Comparison of ENCODE assay signal across 13 cellular contexts in genomic region chr13:102854675-102855074, GRCh38. TPM values are rescaled to one million over a fixed set of nuclear protein-coding genes. Genes with fewer than 3 reads are reported as not detected.
DNase-seq lines count a peak whose midpoint lies in the region; ATAC-seq and TF ChIP-seq lines count a peak whose summit lies in the region.
"Had no signal": no experiment of that assay in that cellular context is flagged by ENCODE, and none has a peak within 500 bp of the region (broad histone marks: within the 10 kb centered on the region; RNA-seq: fewer than 3 reads in every experiment).

No MANE protein-coding gene starts in this region.

- H3K4me3 ChIP-seq in endodermal cell (ENCODE audit: low read length), result no peak overlapping the region
- H3K4me3 ChIP-seq: heart left ventricle had no signal

- no peak overlapping the region for H3K27ac Mint-ChIP-seq in endodermal cell

- CTCF ChIA-PET in HEK293T (lab: Yijun Ruan, JAX), result no interaction called here

- H3K4me3 Mint-ChIP-seq in activated T-cell treated with anti-CD3 and anti-CD28 coated beads, Interleukin-2, amount 50 U/mL, for 4 hours, result peak overlapping the region; percentile 34
- no peak overlapping the region for H3K4me3 Mint-ChIP-seq in endodermal cell
- H3K4me3 Mint-ChIP-seq: IgD-negative memory B cell had no signal

- no peak overlapping the region for H3K27ac ChIP-seq in endodermal cell (ENCODE audit: low read depth, low read length)
- H3K27ac ChIP-seq: heart left ventricle had no signal

- H3K9me3 ChIP-seq in endodermal cell (ENCODE audit: control insufficient read depth, low read length), result no peaks in the 10 kb centered on the region
- H3K9me3 ChIP-seq: heart left ventricle had no signal

- POLR2A ChIA-PET in HEK293T (lab: Yijun Ruan, JAX), result no interaction called here

- peaks cover 43% of the 10 kb centered on the region for H3K4me1 Mint-ChIP-seq in activated T-cell treated with anti-CD3 and anti-CD28 coated beads, Interleukin-2, amount 50 U/mL, for 4 hours (ENCODE audit: low read depth)
- no peaks in the 10 kb centered on the region for H3K4me1 Mint-ChIP-seq in endodermal cell

- H3K27me3 ChIP-seq in endodermal cell (ENCODE audit: control insufficient read depth, insufficient read depth, low read length, poor library complexity, severe bottlenecking), result no peaks in the 10 kb centered on the region
- H3K27me3 ChIP-seq: heart left ventricle had no signal

- 96% methylated on average over 6 of the region's 7 CpGs; no CpG with 5 or more reads in 1 of the 2 experiments for WGBS in endodermal cell (ENCODE audit: insufficient coverage in 1 of 2, insufficient read length in 1 of 2), 2 experiments

- peak; percentile 69 for ATAC-seq in HG02678 (IDR thresholded peaks at IDR 0.05; ENCODE audit: unreplicated experiment)
- ATAC-seq in activated T-cell treated with anti-CD3 and anti-CD28 coated beads, Interleukin-2, amount 50 U/mL, for 4 hours, result peak in 1 of 2 donors; percentile 35
- ATAC-seq in stimulated activated naive CD8-positive, alpha-beta T cell treated with anti-CD3 and anti-CD28 coated beads, Interleukin-15, Interleukin-2, amounts not matched to agents 100 U/mL and 50 U/mL, for 24 hours, result peak; percentile 69
- ATAC-seq: left ventricle myocardium superior had no signal

- peaks cover 42% of the 10 kb centered on the region for H3K36me3 Mint-ChIP-seq in activated T-cell treated with anti-CD3 and anti-CD28 coated beads, Interleukin-2, amount 50 U/mL, for 4 hours (ENCODE audit: insufficient read depth)
- H3K36me3 Mint-ChIP-seq in endodermal cell (ENCODE audit: low read depth), result peaks cover 37% of the 10 kb centered on the region

- no peaks in the 10 kb centered on the region for H3K9me3 Mint-ChIP-seq in activated T-cell treated with anti-CD3 and anti-CD28 coated beads, Interleukin-2, amount 50 U/mL, for 4 hours
- no peaks in the 10 kb centered on the region for H3K9me3 Mint-ChIP-seq in endodermal cell
- H3K9me3 Mint-ChIP-seq: IgD-negative memory B cell had no signal

- H3K9ac ChIP-seq in endodermal cell (ENCODE audit: extremely low read depth, low read length, poor library complexity, severe bottlenecking), result no peak overlapping the region

- no peak for TF ChIP-seq CTCF in endodermal cell (conservative IDR thresholded peaks at IDR 0.05)

- no peaks in the 10 kb centered on the region for H3K4me1 ChIP-seq in endodermal cell (ENCODE audit: control insufficient read depth, insufficient read depth, low read length)

- H3K27me3 Mint-ChIP-seq in activated T-cell treated with anti-CD3 and anti-CD28 coated beads, Interleukin-2, amount 50 U/mL, for 4 hours (ENCODE audit: low read depth), result no peaks in the 10 kb centered on the region
- H3K27me3 Mint-ChIP-seq in endodermal cell (ENCODE audit: insufficient read depth), result no peaks in the 10 kb centered on the region
- H3K27me3 Mint-ChIP-seq: IgD-negative memory B cell had no signal

- peaks cover 59% of the 10 kb centered on the region for H3K36me3 ChIP-seq in endodermal cell (ENCODE audit: control insufficient read depth, insufficient read depth, low read length)

- DNase-seq in activated gamma-delta T cell treated with Interleukin-2 at 50 U/mL for 16 hours (peak; percentile 28), activated gamma-delta T cell (lab: John Stamatoyannopoulos, UW) (no peak), endodermal cell (no peak), HEK293T (ENCODE audit: extremely low spot score) (no peak), NCI-H2171 treated with DMSO at 0.1 percent for 48 hours (lab: John Stamatoyannopoulos, UW) (no peak)
- DNase-seq in activated T-cell treated with anti-CD3 and anti-CD28 coated beads, Interleukin-2, amount 50 U/mL, for 4 hours, result no peak
- DNase-seq in stimulated activated naive CD8-positive, alpha-beta T cell treated with anti-CD3 and anti-CD28 coated beads, Interleukin-15, Interleukin-2, amounts not matched to agents 100 U/mL and 50 U/mL, for 24 hours, result no peak
- DNase-seq: heart left ventricle, left ventricle myocardium superior, NCI-H1694 treated with DMSO at 0.1 percent for 48 hours, nucleus accumbens had no signal

TF ChIP-seq in HEK293T, 16 proteins besides CTCF, POLR2A, EP300 and RAD21:
- no peak for TF ChIP-seq NFRKB (IDR thresholded peaks at IDR 0.05)
TF ChIP-seq in HEK293T: peak in this region for 0.

RNA-seq across cellular contexts. Expression of gene ERCC5, which starts 8.8 kb away (rescaled TPM):
- total RNA-seq in activated T-cell treated with anti-CD3 and anti-CD28 coated beads, Interleukin-2, amount 50 U/mL, for 4 hours, result 10 to 100 TPM; 32.1 to 34.9 (median 33.7) TPM
- total RNA-seq in endodermal cell, result 10 to 100 TPM; 22.4 to 26.7 TPM
- polyA plus RNA-seq in endodermal cell (2013, experiment 1 of 2), result 36.3 TPM
- polyA plus RNA-seq in endodermal cell (2013, experiment 2 of 2), result 42.0 TPM

RNA-seq across cellular contexts. Expression of gene BIVM, which starts 55.8 kb away (rescaled TPM):
- total RNA-seq in activated T-cell treated with anti-CD3 and anti-CD28 coated beads, Interleukin-2, amount 50 U/mL, for 4 hours, result 1 to 10 TPM; 6.2 to 8.9 (median 7.3) TPM
- total RNA-seq in endodermal cell, result 10 to 100 TPM; 14.7 to 15.0 TPM
- 14.8 TPM for polyA plus RNA-seq in endodermal cell (2013, experiment 1 of 2)
- 13.7 TPM for polyA plus RNA-seq in endodermal cell (2013, experiment 2 of 2)

RNA-seq across cellular contexts. Expression of gene POGLUT2, which starts 55.9 kb away (rescaled TPM):
- total RNA-seq in activated T-cell treated with anti-CD3 and anti-CD28 coated beads, Interleukin-2, amount 50 U/mL, for 4 hours, result 1 to 10 TPM; 3.2 to 5.7 (median 4.7) TPM
- 10 to 100 TPM; 16.0 to 18.1 TPM for total RNA-seq in endodermal cell
- 28.0 TPM for polyA plus RNA-seq in endodermal cell (2013, experiment 1 of 2)
- polyA plus RNA-seq in endodermal cell (2013, experiment 2 of 2), result 26.5 TPM
